ENCODE assay signal across 9 cellular contexts in genomic region chr19:15563325-15563794, GRCh38. TPM values are rescaled to one million over a fixed set of nuclear protein-coding genes. Genes with fewer than 3 reads are reported as not detected.
DNase-seq lines count a peak whose midpoint lies in the region; TF ChIP-seq lines count a peak whose summit lies in the region.
"Had no signal": no experiment of that assay in that cellular context is flagged by ENCODE, and none has a peak within 500 bp of the region (broad histone marks: within the 10 kb centered on the region; RNA-seq: fewer than 3 reads in every experiment).

No MANE protein-coding gene starts in this region.

- no peak for TF ChIP-seq CTCF in cardiac fibroblast (IDR thresholded peaks at IDR 0.05; ENCODE audit: low read depth, low read length)
- TF ChIP-seq CTCF in prostate gland (IDR thresholded peaks at IDR 0.05), result no peak

- no peaks in the 10 kb centered on the region for H3K4me1 Mint-ChIP-seq in activated CD4-positive, alpha-beta memory T cell treated with anti-CD3 and anti-CD28 coated beads for 36 hours (ENCODE audit: low read depth)

- no peaks in the 10 kb centered on the region for H3K36me3 ChIP-seq in prostate gland

- no peak overlapping the region for H3K27ac Mint-ChIP-seq in activated CD4-positive, alpha-beta memory T cell treated with anti-CD3 and anti-CD28 coated beads for 36 hours

- intact Hi-C loops in prostate gland (cut with DNase I), result no loop called here
- intact Hi-C loops in activated CD4-positive, alpha-beta memory T cell treated with anti-CD3 and anti-CD28 coated beads for 36 hours (cut with micrococcal nuclease), result no loop called here

- H3K27me3 ChIP-seq in prostate gland (replicated peaks; ENCODE audit: insufficient read depth), result no peaks in the 10 kb centered on the region

- H3K9me3 ChIP-seq in prostate gland, result no peaks in the 10 kb centered on the region

- peak; percentile 15 for TF ChIP-seq POLR2A in prostate gland (IDR thresholded peaks at IDR 0.05)

- 17% methylated on average over 3 of the region's 3 CpGs for WGBS in prostate gland

- H3K27me3 Mint-ChIP-seq in activated CD4-positive, alpha-beta memory T cell treated with anti-CD3 and anti-CD28 coated beads for 36 hours, result peaks cover 18% of the 10 kb centered on the region

- H3K4me3 Mint-ChIP-seq in activated CD4-positive, alpha-beta memory T cell treated with anti-CD3 and anti-CD28 coated beads for 36 hours, result no peak overlapping the region

- CTCF ChIA-PET in activated CD4-positive, alpha-beta memory T cell treated with anti-CD3 and anti-CD28 coated beads for 36 hours (lab: Charles Lee), result no interaction called here

- peaks cover 4% of the 10 kb centered on the region for H3K4me1 ChIP-seq in prostate gland (replicated peaks)

- no peaks in the 10 kb centered on the region for H3K9me3 Mint-ChIP-seq in activated CD4-positive, alpha-beta memory T cell treated with anti-CD3 and anti-CD28 coated beads for 36 hours

- POLR2A ChIA-PET in activated CD4-positive, alpha-beta memory T cell treated with anti-CD3 and anti-CD28 coated beads for 36 hours (lab: Charles Lee), result no interaction called here

- DNase-seq in NCI-H1436 (lab: John Stamatoyannopoulos, UW) (peak; percentile 2), NCI-H1436 treated with DMSO at 0.1 percent for 48 hours (lab: John Stamatoyannopoulos, UW) (no peak), NCI-H226 (peak; percentile 17), cardiac fibroblast (ENCODE audit: low read depth in 2 of 2) (peak; percentile 5 to 13), prostate gland (ENCODE audit: low spot score) (peak; percentile 53), NCI-H524 treated with DMSO at 0.1 percent for 48 hours (lab: John Stamatoyannopoulos, UW) (no peak), occipital lobe (lab: John Stamatoyannopoulos, UW) (no peak)
- no peak for DNase-seq in activated CD4-positive, alpha-beta memory T cell treated with anti-CD3 and anti-CD28 coated beads for 36 hours
- DNase-seq: T-helper 1 cell had no signal

- H3K4me3 ChIP-seq in cardiac fibroblast (replicated peaks in 1 of 2; ENCODE audit: low read depth in 2 of 2, low read length in 2 of 2) (no peak overlapping the region), prostate gland (no peak overlapping the region)

- no peaks in the 10 kb centered on the region for H3K36me3 Mint-ChIP-seq in activated CD4-positive, alpha-beta memory T cell treated with anti-CD3 and anti-CD28 coated beads for 36 hours

- no peak overlapping the region for H3K27ac ChIP-seq in prostate gland

RNA-seq across cellular contexts. Expression of gene CYP4F8, which starts 51.7 kb away (rescaled TPM):
- total RNA-seq in prostate gland, result 10 to 100 TPM; 14.9 to 67.3 TPM
- total RNA-seq in activated CD4-positive, alpha-beta memory T cell treated with anti-CD3 and anti-CD28 coated beads for 36 hours, result not detected
- total RNA-seq in occipital lobe, result not detected

RNA-seq across cellular contexts. Expression of gene CYP4F22, which starts 55.0 kb away (rescaled TPM):
- 10 to 100 TPM; 28.9 to 48.1 TPM for total RNA-seq in prostate gland
- total RNA-seq in activated CD4-positive, alpha-beta memory T cell treated with anti-CD3 and anti-CD28 coated beads for 36 hours, result under 1 TPM; 0.50 to 0.56 TPM
- not detected for total RNA-seq in occipital lobe

Comparison
In these comparisons a context has a peak if more than half of its experiments do, and no peak if none do; other contexts are left out.
1. DNase-seq: peak in NCI-H1436 (single experiment), NCI-H226 (single experiment), cardiac fibroblast (2 of 2) and prostate gland (single experiment); none in NCI-H1436 treated with DMSO at 0.1 percent for 48 hours (single experiment), activated CD4-positive, alpha-beta memory T cell treated with anti-CD3 and anti-CD28 coated beads for 36 hours (single experiment), NCI-H524 treated with DMSO at 0.1 percent for 48 hours (single experiment) and occipital lobe (single experiment).
2. RNA of gene CYP4F8, which starts 51.7 kb away (total RNA-seq): 14.9 to 67.3 TPM in prostate gland; not detected in activated CD4-positive, alpha-beta memory T cell treated with anti-CD3 and anti-CD28 coated beads for 36 hours and not detected in occipital lobe (single experiment); every median in the first group is over 10 times any median in the second.
3. RNA of gene CYP4F22, which starts 55.0 kb away (total RNA-seq): 28.9 to 48.1 TPM in prostate gland; 0.50 to 0.56 TPM in activated CD4-positive, alpha-beta memory T cell treated with anti-CD3 and anti-CD28 coated beads for 36 hours and not detected in occipital lobe (single experiment); every median in the first group is over 10 times any median in the second.